In the genomic region with DNA sequence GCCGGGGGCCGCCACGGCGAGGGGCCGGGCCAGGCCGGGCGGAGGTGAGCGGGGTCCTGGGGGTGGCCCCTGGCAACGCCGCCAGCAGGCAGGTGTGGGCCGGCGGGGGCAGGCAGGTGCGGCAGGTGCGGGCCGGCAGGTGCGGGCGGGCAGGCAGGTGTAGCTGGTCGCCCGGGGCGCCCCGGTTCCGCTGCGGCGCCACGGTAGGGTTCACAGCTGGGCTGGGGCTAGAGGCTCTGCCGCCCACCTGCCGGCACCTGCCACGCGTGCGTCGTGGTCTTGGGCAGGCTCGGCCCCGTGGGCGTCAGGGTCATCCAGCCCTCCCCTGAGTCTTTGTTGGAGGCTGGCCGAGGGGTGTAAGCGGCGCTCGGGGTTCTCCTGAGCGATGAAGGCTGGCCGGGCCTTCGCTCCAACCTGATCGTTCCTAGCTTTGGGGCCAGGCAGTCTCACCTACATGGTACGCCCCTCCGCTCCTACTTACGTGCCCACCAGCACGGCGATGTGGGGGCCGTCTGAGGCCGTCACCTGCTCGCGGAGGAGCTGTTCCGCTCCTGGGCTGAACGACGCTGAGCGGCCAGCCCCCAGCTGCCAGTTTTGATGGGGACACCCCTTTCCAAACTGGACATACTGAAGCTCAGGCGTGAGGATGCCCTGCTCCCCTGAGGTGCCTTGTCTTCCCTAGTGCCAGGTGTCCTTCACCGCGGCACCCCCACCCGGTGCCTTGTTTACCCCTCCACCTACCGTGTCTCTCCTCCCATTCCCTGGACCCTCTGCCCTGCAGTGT, we compare ENCODE assay signal across 8 cellular contexts. TPM values are rescaled to one million over a fixed set of nuclear protein-coding genes. Genes with fewer than 3 reads are reported as not detected.
A peak's percentile ranks its signal among the peaks of the same experiment; 100 is the strongest.
DNase-seq lines count a peak whose midpoint lies in the region; ATAC-seq, FAIRE-seq and TF ChIP-seq lines count a peak whose summit lies in the region.

No MANE protein-coding gene starts in this region.

- 0 out of 2 replicates have a peak overlapping the region, but pooled peaks have one; percentile 21 for H3K27ac ChIP-seq in DOHH2 (ENCODE audit: low read depth, low read length)
- peak overlapping the region; percentile 23 for H3K27ac ChIP-seq in keratinocyte (ENCODE audit: control insufficient read depth, insufficient read depth, low read length)

- peaks cover 17% of the 10 kb centered on the region for H3K4me1 Mint-ChIP-seq in activated T-helper 17 cell treated with anti-CD3 and anti-CD28 coated beads, Interleukin-2, amount 50 U/mL, for 72 hours
- H3K4me1 Mint-ChIP-seq in stimulated activated naive CD8-positive, alpha-beta T cell treated with anti-CD3 and anti-CD28 coated beads, Interleukin-15, Interleukin-2, amounts not matched to agents 100 ng/mL and 50 ng/mL, for 24 hours (ENCODE audit: low read depth): peaks cover 51% of the 10 kb centered on the region

- no peak for FAIRE-seq in keratinocyte (lab: Jason Lieb, UNC)

- H3K4me1 ChIP-seq in DOHH2 (ENCODE audit: control insufficient read depth, low read length): peaks cover 61% of the 10 kb centered on the region
- peaks cover 28% of the 10 kb centered on the region for H3K4me1 ChIP-seq in keratinocyte (ENCODE audit: control insufficient read depth, extremely low read depth, insufficient read depth, low read length)

- peaks cover 5% of the 10 kb centered on the region for H3K9me1 ChIP-seq in keratinocyte (ENCODE audit: control insufficient read depth, extremely low read depth, insufficient read depth, low read length)

- peaks cover 4% of the 10 kb centered on the region; the same call in 1 of the 2 replicates for H3F3A ChIP-seq in DOHH2 (ENCODE audit: control insufficient read depth, insufficient read depth)

- H3K27ac Mint-ChIP-seq in activated T-helper 17 cell treated with anti-CD3 and anti-CD28 coated beads, Interleukin-2, amount 50 U/mL, for 72 hours: peak overlapping the region; percentile 77
- H3K27ac Mint-ChIP-seq in stimulated activated naive CD8-positive, alpha-beta T cell treated with anti-CD3 and anti-CD28 coated beads, Interleukin-15, Interleukin-2, amounts not matched to agents 100 ng/mL and 50 ng/mL, for 24 hours: peak overlapping the region; percentile 93

- H3K36me3 ChIP-seq in DOHH2 (ENCODE audit: control insufficient read depth, low read length) (peaks cover 24% of the 10 kb centered on the region), keratinocyte (ENCODE audit: control insufficient read depth in 2 of 2, extremely low read depth in 1 of 2, insufficient read depth in 2 of 2, low read length in 2 of 2) (peaks cover 0 to 11% of the 10 kb centered on the region in 2 experiments)

- peaks cover 21% of the 10 kb centered on the region; the same call in 1 of the 2 replicates for H4K20me1 ChIP-seq in DOHH2 (ENCODE audit: control insufficient read depth, insufficient read depth, low read depth, low read length)
- peaks cover 3% of the 10 kb centered on the region for H4K20me1 ChIP-seq in keratinocyte (ENCODE audit: control insufficient read depth, extremely low read depth, insufficient read depth, low read length)

- no peaks in the 10 kb centered on the region for H3K9me3 ChIP-seq in DOHH2 (ENCODE audit: control insufficient read depth, insufficient read depth, low read length)
- no peaks in the 10 kb centered on the region for H3K9me3 ChIP-seq in keratinocyte (ENCODE audit: control insufficient read depth, low read depth, low read length)

- no peak for DNase-seq in keratinocyte (ENCODE audit: low read depth, low spot score)
- no peak for DNase-seq in OCI-M1 (lab: John Stamatoyannopoulos, UW)
- no peak for DNase-seq in SIG-M5 (lab: John Stamatoyannopoulos, UW)

- H3K79me2 ChIP-seq in DOHH2 (ENCODE audit: control insufficient read depth, low read length): peaks cover 52% of the 10 kb centered on the region
- H3K79me2 ChIP-seq in keratinocyte (ENCODE audit: control insufficient read depth, insufficient read depth, low read length): peaks cover 32% of the 10 kb centered on the region

- H3K4me3 ChIP-seq in DOHH2 (ENCODE audit: low read length): peak overlapping the region; percentile 89
- H3K4me3 ChIP-seq in keratinocyte (ENCODE audit: control insufficient read depth in 2 of 3, extremely low read depth in 1 of 3, insufficient read depth in 2 of 3, low read depth in 1 of 3, low read length in 3 of 3): peak overlapping the region; percentile 66 to 89 (median 67)

- dilution Hi-C loops in keratinocyte (cut with MboI; ENCODE audit: extremely low pct_ligation_motif_present, low sequenced_read_pairs): no loop called here

- H2AFZ ChIP-seq in keratinocyte (ENCODE audit: control insufficient read depth, low read length): no peak overlapping the region

- H3K9me3 Mint-ChIP-seq in activated T-helper 17 cell treated with anti-CD3 and anti-CD28 coated beads, Interleukin-2, amount 50 U/mL, for 72 hours: no peaks in the 10 kb centered on the region
- no peaks in the 10 kb centered on the region for H3K9me3 Mint-ChIP-seq in stimulated activated naive CD8-positive, alpha-beta T cell treated with anti-CD3 and anti-CD28 coated beads, Interleukin-15, Interleukin-2, amounts not matched to agents 100 ng/mL and 50 ng/mL, for 24 hours

- peak; percentile 8 for ATAC-seq in GM19455 (IDR thresholded peaks at IDR 0.05; ENCODE audit: unreplicated experiment)
- peak; percentile 4 for ATAC-seq in HG03565 (IDR thresholded peaks at IDR 0.05; ENCODE audit: unreplicated experiment)
- ATAC-seq in activated T-helper 17 cell treated with anti-CD3 and anti-CD28 coated beads, Interleukin-2, amount 50 U/mL, for 72 hours (replicated peaks): peak; percentile 3

- H3K4me2 ChIP-seq in DOHH2 (ENCODE audit: low read length) (peak overlapping the region; percentile 82), keratinocyte (ENCODE audit: control insufficient read depth, extremely low read depth, insufficient read depth, low read depth, low read length) (peak overlapping the region; percentile 75)

- TF ChIP-seq CTCF in DOHH2 (IDR thresholded peaks at IDR 0.05; ENCODE audit: low read depth, low read length, poor library complexity, severe bottlenecking) (no peak), keratinocyte (optimal IDR thresholded peaks at IDR 0.05 in 1 of 3, IDR thresholded peaks at IDR 0.05 in 1 of 3, conservative IDR thresholded peaks at IDR 0.05 in 1 of 3; ENCODE audit: extremely low read depth in 1 of 3, insufficient read depth in 2 of 3, low read length in 3 of 3) (no peak)

- H3K9ac ChIP-seq in keratinocyte (ENCODE audit: control insufficient read depth, extremely low read depth, insufficient read depth, low read length): peak overlapping the region; percentile 70

- peak overlapping the region; percentile 86 for H3K4me3 Mint-ChIP-seq in activated T-helper 17 cell treated with anti-CD3 and anti-CD28 coated beads, Interleukin-2, amount 50 U/mL, for 72 hours
- peak overlapping the region; percentile 91 for H3K4me3 Mint-ChIP-seq in stimulated activated naive CD8-positive, alpha-beta T cell treated with anti-CD3 and anti-CD28 coated beads, Interleukin-15, Interleukin-2, amounts not matched to agents 100 ng/mL and 50 ng/mL, for 24 hours

- H3K36me3 Mint-ChIP-seq in activated T-helper 17 cell treated with anti-CD3 and anti-CD28 coated beads, Interleukin-2, amount 50 U/mL, for 72 hours (ENCODE audit: low read depth): peaks cover 32% of the 10 kb centered on the region
- H3K36me3 Mint-ChIP-seq in stimulated activated naive CD8-positive, alpha-beta T cell treated with anti-CD3 and anti-CD28 coated beads, Interleukin-15, Interleukin-2, amounts not matched to agents 100 ng/mL and 50 ng/mL, for 24 hours (ENCODE audit: low read depth): peaks cover 26% of the 10 kb centered on the region

- H3K27me3 Mint-ChIP-seq in activated T-helper 17 cell treated with anti-CD3 and anti-CD28 coated beads, Interleukin-2, amount 50 U/mL, for 72 hours: no peaks in the 10 kb centered on the region
- no peaks in the 10 kb centered on the region for H3K27me3 Mint-ChIP-seq in stimulated activated naive CD8-positive, alpha-beta T cell treated with anti-CD3 and anti-CD28 coated beads, Interleukin-15, Interleukin-2, amounts not matched to agents 100 ng/mL and 50 ng/mL, for 24 hours

- H3K27me3 ChIP-seq in DOHH2 (ENCODE audit: control insufficient read depth, low read length): no peaks in the 10 kb centered on the region
- H3K27me3 ChIP-seq in keratinocyte (ENCODE audit: control insufficient read depth, extremely low read depth, insufficient read depth, low read length): no peaks in the 10 kb centered on the region

- no peaks in the 10 kb centered on the region for H3K9me2 ChIP-seq in DOHH2 (replicated peaks; ENCODE audit: control insufficient read depth, low read length)

RNA-seq across cellular contexts. Expression of a gene that starts 0.5 kb away (rescaled TPM):
- total RNA-seq in activated T-helper 17 cell treated with anti-CD3 and anti-CD28 coated beads, Interleukin-2, amount 50 U/mL, for 72 hours: 100 to 1,000 TPM in 1 of 2 donors, 10 to 100 TPM in 1; 88.7 to 134 TPM
- 3.2 to 5.4 TPM (median 4.7 TPM) in 3 replicates for polyA plus RNA-seq in keratinocyte
- 9.1 TPM for polyA plus RNA-seq in keratinocyte (2011; ENCODE audit: low read depth)
- 2.0 and 4.4 TPM in 2 replicates for polyA plus RNA-seq in keratinocyte (2011; cell fraction: cytosol; rRNA removed)
- polyA plus RNA-seq in keratinocyte (2011; cell fraction: nucleus; rRNA removed): 30.8 and 44.3 TPM in 2 replicates
- polyA plus RNA-seq in keratinocyte (2012; ENCODE audit: low replicate concordance): 19.4 TPM in 2 replicates
- polyA minus RNA-seq in keratinocyte: 9.7 to 19.9 TPM (median 10.2 TPM) in 3 replicates
- 12.1 TPM for polyA minus RNA-seq in keratinocyte (2011; cell fraction: cytosol; rRNA and poly(A)+ RNA removed)
- polyA minus RNA-seq in keratinocyte (2011; cell fraction: nucleus; rRNA and poly(A)+ RNA removed): 14.4 and 17.2 TPM in 2 replicates

RNA-seq across cellular contexts. Expression of a gene that starts 47.3 kb away (rescaled TPM):
- total RNA-seq in activated T-helper 17 cell treated with anti-CD3 and anti-CD28 coated beads, Interleukin-2, amount 50 U/mL, for 72 hours: 1,000 to 10,000 TPM; 1,915 to 2,917 TPM
- 5,379 to 8,856 TPM (median 6,965 TPM) in 3 replicates for polyA plus RNA-seq in keratinocyte
- 671 TPM for polyA plus RNA-seq in keratinocyte (2011; ENCODE audit: low read depth)
- 6,024 and 8,186 TPM in 2 replicates for polyA plus RNA-seq in keratinocyte (2011; cell fraction: cytosol; rRNA removed)
- 3,422 and 3,586 TPM in 2 replicates for polyA plus RNA-seq in keratinocyte (2011; cell fraction: nucleus; rRNA removed)
- polyA plus RNA-seq in keratinocyte (2012; ENCODE audit: low replicate concordance): 2,587 and 4,023 TPM in 2 replicates
- polyA minus RNA-seq in keratinocyte: 828 to 2,438 TPM (median 2,293 TPM) in 3 replicates
- 1,285 TPM for polyA minus RNA-seq in keratinocyte (2011; cell fraction: cytosol; rRNA and poly(A)+ RNA removed)
- 536 and 754 TPM in 2 replicates for polyA minus RNA-seq in keratinocyte (2011; cell fraction: nucleus; rRNA and poly(A)+ RNA removed)
